Comparison of ENCODE assay signal across 1 cellular context in genomic region chr1:100164226-100164625, GRCh38.
TF ChIP-seq lines count a peak whose summit lies in the region.

No MANE protein-coding gene starts in this region.

TF ChIP-seq in IMR-90, 13 proteins besides CTCF, POLR2A, EP300 and RAD21:
- TF ChIP-seq RCOR1 (IDR thresholded peaks at IDR 0.05; ENCODE audit: insufficient replicate concordance, low read length): no peak
- no peak for TF ChIP-seq RFX5 (IDR thresholded peaks at IDR 0.05; ENCODE audit: low read depth, low read length)
- TF ChIP-seq BHLHE40 (IDR thresholded peaks at IDR 0.05; ENCODE audit: low read depth, low read length): no peak
- no peak for TF ChIP-seq SMC3 (IDR thresholded peaks at IDR 0.05; ENCODE audit: low read depth, low read length)
TF ChIP-seq in IMR-90: peak in this region for 0.
